1 cellular context compared by ENCODE assay signal in genomic region chr17:42522798-42523278, GRCh38.
TF ChIP-seq lines count a peak whose summit lies in the region.

No MANE protein-coding gene starts in this region.

TF ChIP-seq in H1, 55 proteins besides CTCF, POLR2A, EP300 and RAD21:
- no peak for TF ChIP-seq HDAC6 (IDR thresholded peaks at IDR 0.05; ENCODE audit: low read depth, low read length)
- 0 out of 2 replicates have a peak, but pooled peaks have one; percentile 32 for TF ChIP-seq POLR2AphosphoS5 (IDR thresholded peaks at IDR 0.05; ENCODE audit: low read depth, low read length)
